25 cellular contexts compared by ENCODE assay signal in the genomic region with DNA sequence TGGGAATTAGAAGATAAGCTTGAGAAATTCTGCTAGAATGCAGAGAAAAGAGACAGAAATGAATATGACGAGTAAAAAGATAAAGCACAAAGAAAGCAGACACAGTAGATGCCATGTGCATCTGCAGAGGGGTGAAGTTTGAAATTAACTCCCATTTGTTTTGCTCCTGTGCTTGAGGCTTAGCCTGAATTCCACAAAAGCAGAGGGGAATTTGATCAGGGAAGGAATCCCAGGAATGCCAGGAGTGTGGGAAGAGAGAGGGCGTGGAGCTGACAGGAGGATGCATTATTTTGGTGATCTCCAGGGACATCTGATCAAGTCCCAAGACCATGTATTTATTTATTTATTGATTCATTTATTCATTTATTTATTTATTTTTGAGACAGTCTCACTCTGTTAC. TPM values are rescaled to one million over a fixed set of nuclear protein-coding genes. Genes with fewer than 3 reads are reported as not detected.
"Had no signal": no experiment of that assay in that cellular context is flagged by ENCODE, and none has a peak within 500 bp of the region (broad histone marks: within the 10 kb centered on the region; RNA-seq: fewer than 3 reads in every experiment).

No MANE protein-coding gene starts in this region.

- H3K4me3 Mint-ChIP-seq: activated CD4-positive, alpha-beta T cell treated with anti-CD3 and anti-CD28 coated beads, Interleukin-2, amount 10 ng/mL, durations not matched to agents 24 days and 14 days; activated CD8-positive, alpha-beta T cell treated with anti-CD3 and anti-CD28 coated beads for 36 hours; activated T-helper 17 cell treated with anti-CD3 and anti-CD28 coated beads, Interleukin-2, amount 50 U/mL, for 72 hours; brain; nephron progenitor cell; T-helper 2 cell treated with Interferon-gamma antibody and Interleukin-4, amounts not matched to agents 5 μg/mL and 100 μg/mL, for 36 hours; type B pancreatic cell had no signal

- H3K27me3 ChIP-seq: sigmoid colon, testis had no signal

- H3K9me3 ChIP-seq: mucosa of descending colon, sigmoid colon, testis had no signal

- H3K36me3 ChIP-seq: sigmoid colon had no signal

- DNase-seq: activated CD4-positive, alpha-beta T cell treated with anti-CD3 and anti-CD28 coated beads, Interleukin-2, amount 10 ng/mL, durations not matched to agents 24 days and 14 days; activated CD8-positive, alpha-beta T cell treated with anti-CD3 and anti-CD28 coated beads for 36 hours; aorta; effector memory CD4-positive, alpha-beta T cell; head of caudate nucleus; hypothalamus; mesenchymal stem cell; mucosa of descending colon; nephron progenitor cell; occipital lobe; sigmoid colon; stimulated activated CD4-positive, alpha-beta T cell treated with anti-CD3 and anti-CD28 coated beads, Interleukin-2, amount 100 ng/mL, for 48 hours; stimulated activated CD8-positive, alpha-beta memory T cell treated with anti-CD3 and anti-CD28 coated beads, Interleukin-4, amount 100 ng/mL, for 48 hours; stimulated activated naive CD4-positive, alpha-beta T cell; testis had no signal

- H3K9me3 Mint-ChIP-seq: activated CD4-positive, alpha-beta T cell treated with anti-CD3 and anti-CD28 coated beads, Interleukin-2, amount 10 ng/mL, durations not matched to agents 24 days and 14 days; activated CD8-positive, alpha-beta T cell treated with anti-CD3 and anti-CD28 coated beads for 36 hours; activated naive CD4-positive, alpha-beta T cell treated with anti-CD3 and anti-CD28 coated beads, Interleukin-2, amount 50 U/mL, for 72 hours; activated T-helper 17 cell treated with anti-CD3 and anti-CD28 coated beads, Interleukin-2, amount 50 U/mL, for 72 hours; brain; nephron progenitor cell; T-helper 2 cell treated with Interferon-gamma antibody and Interleukin-4, amounts not matched to agents 5 μg/mL and 100 μg/mL, for 36 hours; type B pancreatic cell had no signal

- H3K4me1 Mint-ChIP-seq: activated CD4-positive, alpha-beta T cell treated with anti-CD3 and anti-CD28 coated beads, Interleukin-2, amount 10 ng/mL, durations not matched to agents 24 days and 14 days; activated T-helper 17 cell treated with anti-CD3 and anti-CD28 coated beads, Interleukin-2, amount 50 U/mL, for 72 hours had no signal

- H3K36me3 Mint-ChIP-seq: activated naive CD4-positive, alpha-beta T cell treated with anti-CD3 and anti-CD28 coated beads, Interleukin-2, amount 50 U/mL, for 72 hours; brain; type B pancreatic cell had no signal

- H3K27ac ChIP-seq: sigmoid colon, VCaP had no signal

- H3K4me1 ChIP-seq: sigmoid colon had no signal

- ATAC-seq: activated CD4-positive, CD25-positive, alpha-beta regulatory T cell treated with anti-CD3 and anti-CD28 coated beads, Interleukin-2, amount 50 U/mL, for 24 hours; activated CD8-positive, alpha-beta T cell treated with anti-CD3 and anti-CD28 coated beads for 36 hours; activated naive CD4-positive, alpha-beta T cell treated with anti-CD3 and anti-CD28 coated beads, Interleukin-2, amount 50 U/mL, for 72 hours; activated T-helper 17 cell treated with anti-CD3 and anti-CD28 coated beads, Interleukin-2, amount 50 U/mL, for 72 hours; mucosa of descending colon had no signal

- H3K4me3 ChIP-seq: mucosa of descending colon, sigmoid colon, testis had no signal

- H3K27me3 Mint-ChIP-seq: type B pancreatic cell had no signal

- H3K27ac Mint-ChIP-seq: activated CD4-positive, alpha-beta T cell treated with anti-CD3 and anti-CD28 coated beads, Interleukin-2, amount 10 ng/mL, durations not matched to agents 24 days and 14 days; activated CD8-positive, alpha-beta T cell treated with anti-CD3 and anti-CD28 coated beads for 36 hours; activated naive CD4-positive, alpha-beta T cell treated with anti-CD3 and anti-CD28 coated beads, Interleukin-2, amount 50 U/mL, for 72 hours; activated T-helper 17 cell treated with anti-CD3 and anti-CD28 coated beads, Interleukin-2, amount 50 U/mL, for 72 hours; T-helper 2 cell treated with Interferon-gamma antibody and Interleukin-4, amounts not matched to agents 5 μg/mL and 100 μg/mL, for 36 hours; type B pancreatic cell had no signal

RNA-seq across cellular contexts. Expression of gene SLC22A1, which starts 55.6 kb away (rescaled TPM):
- total RNA-seq: cardiac septum, dermis microvascular lymphatic vessel endothelial cell, frontal cortex had no signal
